ENCODE assay signal across 1 cellular context in the genomic region with DNA sequence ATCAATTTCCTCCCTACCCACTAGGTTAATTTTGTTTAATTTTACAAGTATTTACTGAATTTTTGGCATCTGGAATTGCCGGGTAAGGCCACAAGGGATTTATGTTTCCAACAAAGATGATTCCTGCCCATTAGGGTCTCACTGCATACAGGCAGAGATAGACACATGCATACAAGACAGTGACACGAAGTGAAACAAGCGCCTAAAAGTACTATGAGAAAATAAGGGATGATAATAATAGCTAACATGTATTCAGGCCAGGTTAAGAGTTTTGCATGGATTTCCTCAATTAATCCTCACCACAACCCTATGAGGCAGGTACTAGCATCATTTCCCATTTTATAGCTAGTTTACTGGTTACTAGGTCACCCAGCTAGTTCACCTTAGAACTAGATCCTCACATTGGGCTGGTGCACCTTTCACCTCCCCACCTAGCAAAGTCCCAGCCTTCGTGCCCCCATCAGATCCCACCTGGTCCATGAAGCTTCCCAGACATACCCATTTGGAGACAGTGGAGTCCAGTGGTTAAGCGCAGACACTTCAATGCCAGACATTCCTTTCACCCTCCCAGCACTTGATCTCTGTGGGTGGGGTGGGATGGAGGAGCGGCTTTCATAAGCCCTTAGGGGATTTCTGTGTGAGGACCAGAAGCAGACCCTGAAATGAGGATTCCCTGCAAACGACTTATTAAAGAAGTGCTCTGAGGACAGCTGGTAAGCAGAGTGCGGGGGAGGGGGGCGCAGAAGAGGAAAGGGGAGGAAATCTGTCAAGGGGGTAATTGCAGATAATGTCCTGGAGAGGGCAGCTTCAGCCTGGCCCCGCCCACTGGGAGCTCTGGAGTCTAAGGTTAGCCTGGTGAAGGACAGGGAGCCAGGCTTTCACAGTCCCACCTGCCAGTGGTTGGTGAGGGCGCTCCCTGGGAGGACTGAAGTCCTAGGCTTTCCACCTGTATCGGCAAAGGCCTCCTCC.
TF ChIP-seq lines count a peak whose summit lies in the region.

No MANE protein-coding gene starts in this region.

TF ChIP-seq in HepG2, 621 proteins besides CTCF, POLR2A, EP300 and RAD21 (continued from another document):
- TF ChIP-seq, protein P1, sequence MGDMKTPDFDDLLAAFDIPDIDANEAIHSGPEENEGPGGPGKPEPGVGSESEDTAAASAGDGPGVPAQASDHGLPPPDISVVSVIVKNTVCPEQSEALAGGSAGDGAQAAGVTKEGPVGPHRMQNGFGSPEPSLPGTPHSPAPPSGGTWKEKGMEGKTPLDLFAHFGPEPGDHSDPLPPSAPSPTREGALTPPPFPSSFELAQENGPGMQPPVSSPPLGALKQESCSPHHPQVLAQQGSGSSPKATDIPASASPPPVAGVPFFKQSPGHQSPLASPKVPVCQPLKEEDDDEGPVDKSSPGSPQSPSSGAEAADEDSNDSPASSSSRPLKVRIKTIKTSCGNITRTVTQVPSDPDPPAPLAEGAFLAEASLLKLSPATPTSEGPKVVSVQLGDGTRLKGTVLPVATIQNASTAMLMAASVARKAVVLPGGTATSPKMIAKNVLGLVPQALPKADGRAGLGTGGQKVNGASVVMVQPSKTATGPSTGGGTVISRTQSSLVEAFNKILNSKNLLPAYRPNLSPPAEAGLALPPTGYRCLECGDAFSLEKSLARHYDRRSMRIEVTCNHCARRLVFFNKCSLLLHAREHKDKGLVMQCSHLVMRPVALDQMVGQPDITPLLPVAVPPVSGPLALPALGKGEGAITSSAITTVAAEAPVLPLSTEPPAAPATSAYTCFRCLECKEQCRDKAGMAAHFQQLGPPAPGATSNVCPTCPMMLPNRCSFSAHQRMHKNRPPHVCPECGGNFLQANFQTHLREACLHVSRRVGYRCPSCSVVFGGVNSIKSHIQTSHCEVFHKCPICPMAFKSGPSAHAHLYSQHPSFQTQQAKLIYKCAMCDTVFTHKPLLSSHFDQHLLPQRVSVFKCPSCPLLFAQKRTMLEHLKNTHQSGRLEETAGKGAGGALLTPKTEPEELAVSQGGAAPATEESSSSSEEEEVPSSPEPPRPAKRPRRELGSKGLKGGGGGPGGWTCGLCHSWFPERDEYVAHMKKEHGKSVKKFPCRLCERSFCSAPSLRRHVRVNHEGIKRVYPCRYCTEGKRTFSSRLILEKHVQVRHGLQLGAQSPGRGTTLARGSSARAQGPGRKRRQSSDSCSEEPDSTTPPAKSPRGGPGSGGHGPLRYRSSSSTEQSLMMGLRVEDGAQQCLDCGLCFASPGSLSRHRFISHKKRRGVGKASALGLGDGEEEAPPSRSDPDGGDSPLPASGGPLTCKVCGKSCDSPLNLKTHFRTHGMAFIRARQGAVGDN (CRISPR knock-in tag; IDR thresholded peaks at IDR 0.05), result peak; percentile 44
